9 cellular contexts compared by ENCODE assay signal in genomic region chr6:39225946-39226437, GRCh38.
A peak's percentile ranks its signal among the peaks of the same experiment; 100 is the strongest.
DNase-seq lines count a peak whose midpoint lies in the region; ATAC-seq and TF ChIP-seq lines count a peak whose summit lies in the region.
"Had no signal": no experiment of that assay in that cellular context is flagged by ENCODE, and none has a peak within 500 bp of the region (broad histone marks: within the 10 kb centered on the region; RNA-seq: fewer than 3 reads in every experiment).

No MANE protein-coding gene starts in this region.

- TF ChIP-seq POLR2A in erythroblast (IDR thresholded peaks at IDR 0.05; ENCODE audit: low read length): peak; percentile 52

- DNase-seq in activated CD4-positive, alpha-beta T cell treated with anti-CD3 and anti-CD28 coated beads for 48 hours: peak; percentile 65
- DNase-seq in erythroblast (lab: John Stamatoyannopoulos, UW) (peak; percentile 53 to 65), hypothalamus (lab: John Stamatoyannopoulos, UW) (no peak), SW480 (ENCODE audit: low spot score) (no peak)
- peak; percentile 54 to 65 for DNase-seq in stimulated activated CD8-positive, alpha-beta memory T cell treated with anti-CD3 and anti-CD28 coated beads, Interleukin-15, amount 100 ng/mL, for 48 hours (ENCODE audit: low read depth in 2 of 2)
- no peak for DNase-seq in stimulated activated naive CD4-positive, alpha-beta T cell treated with Interleukin-2 at 50 U/mL for 16 hours (lab: John Stamatoyannopoulos, UW)

- ATAC-seq in HG02885 (IDR thresholded peaks at IDR 0.05; ENCODE audit: poor library complexity, unreplicated experiment): peak; percentile 36
- ATAC-seq in GM19035 (IDR thresholded peaks at IDR 0.05; ENCODE audit: unreplicated experiment): no peak
- ATAC-seq: Panc1 had no signal

Comparison
In these comparisons a context has a peak if more than half of its experiments do, and no peak if none do; other contexts are left out.
1. DNase-seq: peak in activated CD4-positive, alpha-beta T cell treated with anti-CD3 and anti-CD28 coated beads for 48 hours (single experiment), erythroblast (2 of 2) and stimulated activated CD8-positive, alpha-beta memory T cell treated with anti-CD3 and anti-CD28 coated beads, Interleukin-15, amount 100 ng/mL, for 48 hours (2 of 2); none in hypothalamus (0 of 51), stimulated activated naive CD4-positive, alpha-beta T cell treated with Interleukin-2 at 50 U/mL for 16 hours (single experiment) and SW480 (single experiment).